In genomic region chr7:80593869-80594587, GRCh38 we compare ENCODE assay signal across 22 cellular contexts. TPM values are rescaled to one million over a fixed set of nuclear protein-coding genes. Genes with fewer than 3 reads are reported as not detected.
DNase-seq lines count a peak whose midpoint lies in the region; ATAC-seq, FAIRE-seq and TF ChIP-seq lines count a peak whose summit lies in the region.
"Had no signal": no experiment of that assay in that cellular context is flagged by ENCODE, and none has a peak within 500 bp of the region (broad histone marks: within the 10 kb centered on the region; RNA-seq: fewer than 3 reads in every experiment).

No MANE protein-coding gene starts in this region.

- H3K9me3 ChIP-seq in A549 (no peaks in the 10 kb centered on the region), mesenchymal stem cell (ENCODE audit: control insufficient read depth, low read length) (no peaks in the 10 kb centered on the region)

- FAIRE-seq in A549 (lab: Jason Lieb, UNC): no peak
- FAIRE-seq: frontal cortex had no signal

- H3K4me1 ChIP-seq in A549: peaks cover 17% of the 10 kb centered on the region
- peaks cover 2% of the 10 kb centered on the region for H3K4me1 ChIP-seq in mesenchymal stem cell (ENCODE audit: control insufficient read depth, insufficient read depth, low read depth, low read length)

- POLR2A ChIA-PET in A549 (lab: Yijun Ruan, JAX): interaction anchor here (1.2 kb wide), 1 partner anchor 11 kb away, joined by 3 read pairs; no protein-coding TSS in a partner anchor

- H3K79me1 ChIP-seq in mesenchymal stem cell (replicated peaks; ENCODE audit: low read length, poor library complexity, severe bottlenecking): no peaks in the 10 kb centered on the region

- H3K27me3 ChIP-seq in mesenchymal stem cell (ENCODE audit: control insufficient read depth in 1 of 2, insufficient read depth in 1 of 2, low read length in 2 of 2): no peaks in the 10 kb centered on the region
- H3K27me3 ChIP-seq: cardiac muscle cell, dorsolateral prefrontal cortex had no signal

- peak overlapping the region; percentile 13 for H4K8ac ChIP-seq in mesenchymal stem cell (ENCODE audit: low read length)

- TF ChIP-seq CTCF in A549 (IDR thresholded peaks at IDR 0.05) (no peak), fibroblast of pulmonary artery (IDR thresholded peaks at IDR 0.05; ENCODE audit: low read length, missing control alignments) (no peak)

- H4K91ac ChIP-seq in mesenchymal stem cell (ENCODE audit: low read length): peak overlapping the region; percentile 27

- ATAC-seq in A549: peak in 1 of 2 experiments; percentile 87; a peak in 4 of 6 replicates
- no peak for ATAC-seq in GM18907 (IDR thresholded peaks at IDR 0.05; ENCODE audit: unreplicated experiment)

- DNase-seq in A549 (ENCODE audit: low read depth in 1 of 2, low spot score in 1 of 2): peak in 1 of 2 experiments; percentile 82
- DNase-seq in M059J (ENCODE audit: low read depth): peak; percentile 68
- peak; percentile 33 for DNase-seq in fibroblast of pulmonary artery (ENCODE audit: low read depth)
- DNase-seq in mesenchymal stem cell: peak; percentile 28
- no peak for DNase-seq in 8988T
- DNase-seq in mucosa of gallbladder (ENCODE audit: low spot score): no peak
- no peak for DNase-seq in middle frontal gyrus (ENCODE audit: extremely low spot score, low spot score)
- DNase-seq: activated CD4-positive, alpha-beta T cell treated with anti-CD3 and anti-CD28 coated beads, Interleukin-2, amount 10 ng/mL, durations not matched to agents 24 days and 14 days; activated CD8-positive, alpha-beta memory T cell treated with anti-CD3 and anti-CD28 coated beads, Interleukin-2, amount 50 U/mL, for 4 hours; activated effector memory CD4-positive, alpha-beta T cell treated with anti-CD3 and anti-CD28 coated beads, Interleukin-2, amount 50 U/mL, for 16 hours; DMS 273 treated with DMSO at 0.1 percent for 48 hours; dorsolateral prefrontal cortex; GDM1; NCI-H69; SIG-M5; stimulated activated CD4-positive, alpha-beta T cell treated with anti-CD3 and anti-CD28 coated beads, Interleukin-12 subunit alpha, Interleukin-12 subunit beta, amount 100 ng/mL, for 4 hours had no signal

- H2AK5ac ChIP-seq in mesenchymal stem cell (ENCODE audit: low read length, severe bottlenecking): no peak overlapping the region

- TF ChIP-seq EP300 in A549 (IDR thresholded peaks at IDR 0.05): no peak

- H2BK12ac ChIP-seq in mesenchymal stem cell (ENCODE audit: low read length in 2 of 2): no peak overlapping the region

- no peak overlapping the region for H3K23ac ChIP-seq in mesenchymal stem cell (ENCODE audit: low read length in 2 of 2)

- no peak overlapping the region for H3K14ac ChIP-seq in mesenchymal stem cell (ENCODE audit: low read length in 2 of 2)

- no peak for TF ChIP-seq POLR2A in A549 (IDR thresholded peaks at IDR 0.05; ENCODE audit: low read length)

- H3K27ac ChIP-seq in A549 (peak overlapping the region; percentile 29 to 59; a peak in 5 of 6 replicates), mesenchymal stem cell (ENCODE audit: low read length, poor library complexity, severe bottlenecking) (no peak overlapping the region)
- H3K27ac ChIP-seq: C4-2B, cardiac muscle cell, dorsolateral prefrontal cortex, HL-60 had no signal

- peak overlapping the region; percentile 59 for H3K4me2 ChIP-seq in A549
- H3K4me2 ChIP-seq in mesenchymal stem cell (ENCODE audit: low read length, poor library complexity, severe bottlenecking): no peak overlapping the region

- H2BK15ac ChIP-seq in mesenchymal stem cell (ENCODE audit: low read depth, poor library complexity, severe bottlenecking): no peak overlapping the region

- no peak overlapping the region for H3K4ac ChIP-seq in mesenchymal stem cell (ENCODE audit: low read depth in 1 of 2, low read length in 2 of 2)

- no peak overlapping the region for H3K9ac ChIP-seq in mesenchymal stem cell (ENCODE audit: low read length)

- 43% methylated on average over 7 of the region's 7 CpGs for WGBS in A549 (ENCODE audit: missing lambda C conversion rate)
- 86% methylated on average over 5 of the region's 7 CpGs for WGBS in mesenchymal stem cell

- no peak overlapping the region for H2BK5ac ChIP-seq in mesenchymal stem cell (ENCODE audit: low read depth, low read length, poor library complexity, severe bottlenecking)

- CTCF ChIA-PET in A549 (lab: Yijun Ruan, JAX): interaction anchor here (0.8 to 1.6 kb wide), 3 partner anchors 10 to 25 kb away, joined by 3 to 4 read pairs (median 3); no protein-coding TSS in a partner anchor

- H2AFZ ChIP-seq in mesenchymal stem cell (ENCODE audit: low read depth, low read length): no peak overlapping the region

- no peaks in the 10 kb centered on the region for H3K36me3 ChIP-seq in mesenchymal stem cell (ENCODE audit: control insufficient read depth in 1 of 2, insufficient read depth in 2 of 2, low read depth in 1 of 2, low read length in 2 of 2)
- H3K36me3 ChIP-seq: cardiac muscle cell had no signal

- no peak overlapping the region for H2BK120ac ChIP-seq in mesenchymal stem cell (ENCODE audit: low read depth, low read length)

- no peak overlapping the region for H3K4me3 ChIP-seq in A549
- H3K4me3 ChIP-seq in fibroblast of pulmonary artery (replicated peaks; ENCODE audit: low read depth, low read length): no peak overlapping the region
- no peak overlapping the region for H3K4me3 ChIP-seq in mesenchymal stem cell (ENCODE audit: insufficient read depth in 1 of 2, low read depth in 1 of 2, low read length in 2 of 2)
- H3K4me3 ChIP-seq: cardiac muscle cell, dorsolateral prefrontal cortex had no signal

- H3K18ac ChIP-seq in mesenchymal stem cell (ENCODE audit: low read depth in 1 of 2, low read length in 2 of 2): no peak overlapping the region

- no peak for TF ChIP-seq RAD21 in A549 (conservative IDR thresholded peaks at IDR 0.05 in 1 of 2, IDR thresholded peaks at IDR 0.05 in 1 of 2)

TF ChIP-seq in A549, 52 proteins besides CTCF, POLR2A, EP300 and RAD21:
- TF ChIP-seq HOXB13 (CRISPR knock-in tag; IDR thresholded peaks at IDR 0.05; ENCODE audit: low read depth): no peak
- peak; percentile 25 to 70; a peak in 2 of 4 replicates for TF ChIP-seq CEBPB (IDR thresholded peaks at IDR 0.05)
- no peak for TF ChIP-seq JUNB (IDR thresholded peaks at IDR 0.05)
- no peak for TF ChIP-seq RCOR1 (IDR thresholded peaks at IDR 0.05; ENCODE audit: low read depth, low read length)

RNA-seq across cellular contexts. Expression of gene CD36, which starts 44.4 kb away (rescaled TPM):
- polyA plus RNA-seq in A549 (2011; rRNA removed): 0.37 and 0.60 TPM in 2 replicates
- 0.03 and 0.06 TPM in 2 replicates for polyA plus RNA-seq in A549 (2012; cell fraction: cytosol; rRNA removed)
- 0.02 TPM in 1 of 2 replicates, not detected in the other for polyA plus RNA-seq in A549 (2012; cell fraction: nucleus; rRNA removed)
- polyA plus RNA-seq in A549 (2017; fragmentation: RNase III; extraction: RNeasy Plus Mini Kit Qiagen cat#74134 plus additional on column Dnase treatment): 0.11 to 0.13 TPM (median 0.12 TPM) in 3 replicates
- 0.04 TPM in 1 of 2 replicates, not detected in the other for polyA minus RNA-seq in A549 (2011; rRNA and poly(A)+ RNA removed)
- total RNA-seq in M059J (2014; rRNA removed; shearing (Covaris generic)): 2.0 and 9.4 TPM in 2 replicates
- 50.5 TPM for polyA plus RNA-seq in mesenchymal stem cell (2013, experiment 1 of 2)
- 53.0 TPM for polyA plus RNA-seq in mesenchymal stem cell (2013, experiment 2 of 2)
- total RNA-seq in mucosa of gallbladder: 35.8 TPM
- total RNA-seq: activated CD4-positive, alpha-beta T cell treated with anti-CD3 and anti-CD28 coated beads, Interleukin-2, amount 10 ng/mL, durations not matched to agents 24 days and 14 days; OCI-LY7 had no signal

Comparison
In these comparisons a context has a peak if more than half of its experiments do, and no peak if none do; other contexts are left out.
1. DNase-seq: peak in M059J (single experiment), fibroblast of pulmonary artery (single experiment) and mesenchymal stem cell (single experiment); none in 8988T (single experiment), mucosa of gallbladder (single experiment) and middle frontal gyrus (single experiment).